Comparison of ENCODE assay signal across 8 cellular contexts in genomic region chr10:17227367-17228080, GRCh38. TPM values are rescaled to one million over a fixed set of nuclear protein-coding genes. Genes with fewer than 3 reads are reported as not detected.
DNase-seq lines count a peak whose midpoint lies in the region; ATAC-seq, FAIRE-seq and TF ChIP-seq lines count a peak whose summit lies in the region.

No MANE protein-coding gene starts in this region.

- H3K9me3 ChIP-seq in suprapubic skin = no peaks in the 10 kb centered on the region

- H3K4me1 ChIP-seq in suprapubic skin = peaks cover 38% of the 10 kb centered on the region

- FAIRE-seq in D721Med (lab: Jason Lieb, UNC) = no peak

- DNase-seq in D721Med (ENCODE audit: insufficient read length, low spot score) = no peak
- DNase-seq in KBM-7 = peak; percentile 69
- no peak for DNase-seq in kidney epithelial cell (ENCODE audit: low read depth)
- DNase-seq in suprapubic skin (ENCODE audit: low spot score in 2 of 2) = no peak
- DNase-seq in hepatic stellate cell (ENCODE audit: low spot score) = no peak
- no peak for DNase-seq in NCI-H82 (lab: John Stamatoyannopoulos, UW)

- in situ Hi-C loops in KBM-7 (cut with MboI; ENCODE audit: low pct_unique_long_range_greater_than_20kb, low sequenced_read_pairs) = loop anchor here (25.0 kb wide), 1 partner anchor 340 kb away; no protein-coding TSS in a partner anchor

- H3K4me3 ChIP-seq in kidney epithelial cell (ENCODE audit: low read depth, low read length) (peak overlapping the region; percentile 94), suprapubic skin (peak overlapping the region; percentile 68)

- ATAC-seq in GM21360 (IDR thresholded peaks at IDR 0.05; ENCODE audit: unreplicated experiment) = peak; percentile 37

- TF ChIP-seq EP300 in suprapubic skin (IDR thresholded peaks at IDR 0.05) = no peak

- H3K27ac ChIP-seq in suprapubic skin = peak overlapping the region; percentile 99

- H3K4me3 Mint-ChIP-seq in activated naive CD8-positive, alpha-beta T cell = peak overlapping the region; percentile 96

- H3K27me3 ChIP-seq in kidney epithelial cell (ENCODE audit: control insufficient read depth, insufficient read depth, low read length) = no peaks in the 10 kb centered on the region
- peaks cover 5% of the 10 kb centered on the region for H3K27me3 ChIP-seq in suprapubic skin

- no peaks in the 10 kb centered on the region for H3K9me3 Mint-ChIP-seq in activated naive CD8-positive, alpha-beta T cell (ENCODE audit: low read depth)

- no peak for TF ChIP-seq POLR2A in suprapubic skin (IDR thresholded peaks at IDR 0.05)

- H3K36me3 ChIP-seq in kidney epithelial cell (ENCODE audit: control insufficient read depth, insufficient read depth, low read length) = no peaks in the 10 kb centered on the region
- no peaks in the 10 kb centered on the region for H3K36me3 ChIP-seq in suprapubic skin

- TF ChIP-seq CTCF in D721Med (IDR thresholded peaks at IDR 0.05; ENCODE audit: insufficient read depth, missing control alignments) (peak; percentile 18), kidney epithelial cell (IDR thresholded peaks at IDR 0.05; ENCODE audit: insufficient read depth, low read length, poor library complexity, severe bottlenecking) (peak; percentile 11), suprapubic skin (IDR thresholded peaks at IDR 0.05) (peak; percentile 53 to 55)

- peaks cover 57% of the 10 kb centered on the region for H3K4me1 Mint-ChIP-seq in activated naive CD8-positive, alpha-beta T cell (ENCODE audit: low read depth)

- peaks cover 4% of the 10 kb centered on the region for H3K36me3 Mint-ChIP-seq in activated naive CD8-positive, alpha-beta T cell

- H3K27me3 Mint-ChIP-seq in activated naive CD8-positive, alpha-beta T cell = no peaks in the 10 kb centered on the region

- peak overlapping the region; percentile 92 for H3K27ac Mint-ChIP-seq in activated naive CD8-positive, alpha-beta T cell

- 4% methylated on average over 11 of the region's 11 CpGs for WGBS in suprapubic skin

RNA-seq across cellular contexts. Expression of gene VIM, which starts 0.5 kb away (rescaled TPM):
- total RNA-seq in kidney epithelial cell (5,277 and 5,556 TPM in 2 replicates), suprapubic skin (1,000 to 10,000 TPM in 2 of 4 donors, 100 to 1,000 TPM in 2; 697 to 1,198 (median 1,024) TPM)

RNA-seq across cellular contexts. Expression of gene TRDMT1, which starts 26.1 kb away (rescaled TPM):
- total RNA-seq in kidney epithelial cell (6.3 and 7.4 TPM in 2 replicates), suprapubic skin (1 to 10 TPM; 2.7 to 9.4 (median 4.0) TPM)
